Comparison of ENCODE assay signal across 1 cellular context in the genomic region with DNA sequence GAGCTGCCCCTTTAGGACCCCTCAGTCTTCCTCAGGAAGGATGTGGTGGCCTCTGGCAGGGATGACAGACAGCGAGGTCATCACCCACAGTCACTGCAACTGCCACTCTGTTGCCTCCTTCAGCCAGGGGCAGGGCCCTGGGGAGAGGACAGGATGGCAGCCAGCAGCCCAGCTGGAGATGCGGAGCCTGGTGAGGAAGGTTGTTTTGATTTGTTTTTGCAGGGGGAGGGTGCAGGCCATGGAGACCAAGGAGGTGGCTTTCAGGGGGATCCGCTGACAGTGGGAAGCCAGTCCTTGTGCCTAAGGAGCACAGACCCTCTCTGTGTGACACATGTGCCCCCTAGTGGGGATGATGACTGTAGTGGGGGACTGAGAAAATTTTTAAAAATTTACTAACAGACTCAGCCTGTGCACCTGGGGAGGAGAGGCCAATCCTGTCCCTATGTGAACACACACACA.
TF ChIP-seq lines count a peak whose summit lies in the region.

No MANE protein-coding gene starts in this region.

TF ChIP-seq in GM12878, 131 proteins besides CTCF, POLR2A, EP300 and RAD21:
- peak; percentile 27; the same call in 1 of the 2 replicates for TF ChIP-seq PKNOX1 (IDR thresholded peaks at IDR 0.05)
- no peak for TF ChIP-seq ZZZ3 (IDR thresholded peaks at IDR 0.05; ENCODE audit: control insufficient read depth, insufficient read length, low read depth)
- TF ChIP-seq RAD51 (IDR thresholded peaks at IDR 0.05) = peak; percentile 43; the same call in 1 of the 2 replicates
- 0 out of 2 replicates have a peak, but pooled peaks have one; percentile 38 for TF ChIP-seq CREB1 (IDR thresholded peaks at IDR 0.05; ENCODE audit: low read depth)
- TF ChIP-seq SMC3 (IDR thresholded peaks at IDR 0.05; ENCODE audit: borderline replicate concordance, low read length) = peak; percentile 78
- TF ChIP-seq ASH2L (IDR thresholded peaks at IDR 0.05; ENCODE audit: borderline replicate concordance, low read depth) = no peak
- no peak for TF ChIP-seq CHD2 (IDR thresholded peaks at IDR 0.05; ENCODE audit: borderline replicate concordance, low read depth, low read length)
- peak in 1 of 2 experiments; percentile 18; a peak in 1 of 4 replicates for TF ChIP-seq BHLHE40 (IDR thresholded peaks at IDR 0.05; ENCODE audit: borderline replicate concordance in 1 of 2, low read depth in 2 of 2, low read length in 1 of 2)
